Comparison of ENCODE assay signal across 1 cellular context in genomic region chr5:75510417-75510835, GRCh38.
TF ChIP-seq lines count a peak whose summit lies in the region.

No MANE protein-coding gene starts in this region.

TF ChIP-seq in HepG2, 621 proteins besides CTCF, POLR2A, EP300 and RAD21 (continued from another document):
- TF ChIP-seq ZNF75D (CRISPR knock-in tag; IDR thresholded peaks at IDR 0.05; ENCODE audit: borderline replicate concordance): no peak
- TF ChIP-seq POGK (CRISPR knock-in tag; conservative IDR thresholded peaks at IDR 0.05): 0 out of 2 replicates have a peak, but pooled peaks have one; percentile 10
TF ChIP-seq in HepG2: peak in this region for 5.
